Comparison of ENCODE assay signal across 17 cellular contexts in genomic region chr9:99034149-99034548, GRCh38.
"Had no signal": no experiment of that assay in that cellular context is flagged by ENCODE, and none has a peak within 500 bp of the region (broad histone marks: within the 10 kb centered on the region; RNA-seq: fewer than 3 reads in every experiment).

No MANE protein-coding gene starts in this region.

- H3K9me3 ChIP-seq: ascending aorta, body of pancreas had no signal

- H3K27ac ChIP-seq: ascending aorta, body of pancreas had no signal

- H3K9me3 Mint-ChIP-seq: T-helper 1 cell treated with Interleukin-12 subunit alpha and Interleukin-12 subunit beta and Interleukin-4 antibody, amounts not matched to agents 30 μg/mL and 1 μg/mL, for 36 hours; WTC11 had no signal

- H3K36me3 ChIP-seq: ascending aorta had no signal

- DNase-seq: activated CD4-positive, alpha-beta T cell treated with anti-CD3 and anti-CD28 coated beads for 48 hours; activated CD4-positive, alpha-beta T cell treated with anti-CD3 and anti-CD28 coated beads, Interleukin-2, amount 50 U/mL, for 4 hours; activated CD4-positive, CD25-positive, alpha-beta regulatory T cell treated with anti-CD3 and anti-CD28 coated beads, Interleukin-2, amount 50 U/mL, for 72 hours; activated CD8-positive, alpha-beta memory T cell treated with anti-CD3 and anti-CD28 coated beads, Interleukin-2, amount 50 U/mL, for 48 hours; activated CD8-positive, alpha-beta T cell treated with anti-CD3 and anti-CD28 coated beads, Interleukin-2, amount 10 ng/mL, durations not matched to agents 7 days and 5 days; activated naive CD4-positive, alpha-beta T cell treated with anti-CD3 and anti-CD28 coated beads, Interleukin-2, amount 50 U/mL, for 16 hours; activated T-cell treated with anti-CD3 and anti-CD28 coated beads, Interleukin-2, amount 50 U/mL, for 1 hour; amniotic stem cell; body of pancreas; central memory CD4-positive, alpha-beta T cell; NCI-H1930; NCI-H510A treated with DMSO at 0.1 percent for 48 hours; SHP77; T-helper 9 cell had no signal

- H3K4me1 Mint-ChIP-seq: WTC11 had no signal

- H3K36me3 Mint-ChIP-seq: WTC11 had no signal

- H3K4me1 ChIP-seq: body of pancreas had no signal

- ATAC-seq: activated CD8-positive, alpha-beta T cell treated with anti-CD3 and anti-CD28 coated beads, Interleukin-2, amount 10 ng/mL, durations not matched to agents 7 days and 5 days; body of pancreas; WTC11 had no signal

- H3K4me3 Mint-ChIP-seq: activated CD8-positive, alpha-beta T cell treated with anti-CD3 and anti-CD28 coated beads, Interleukin-2, amount 10 ng/mL, durations not matched to agents 7 days and 5 days; T-helper 1 cell treated with Interleukin-12 subunit alpha and Interleukin-12 subunit beta and Interleukin-4 antibody, amounts not matched to agents 30 μg/mL and 1 μg/mL, for 36 hours; WTC11 had no signal

- H3K4me3 ChIP-seq: ascending aorta, body of pancreas had no signal

- H3K27me3 ChIP-seq: ascending aorta, body of pancreas had no signal

- H3K27ac Mint-ChIP-seq: T-helper 1 cell treated with Interleukin-12 subunit alpha and Interleukin-12 subunit beta and Interleukin-4 antibody, amounts not matched to agents 30 μg/mL and 1 μg/mL, for 36 hours; WTC11 had no signal
